Comparison of ENCODE assay signal across 13 cellular contexts in the genomic region with DNA sequence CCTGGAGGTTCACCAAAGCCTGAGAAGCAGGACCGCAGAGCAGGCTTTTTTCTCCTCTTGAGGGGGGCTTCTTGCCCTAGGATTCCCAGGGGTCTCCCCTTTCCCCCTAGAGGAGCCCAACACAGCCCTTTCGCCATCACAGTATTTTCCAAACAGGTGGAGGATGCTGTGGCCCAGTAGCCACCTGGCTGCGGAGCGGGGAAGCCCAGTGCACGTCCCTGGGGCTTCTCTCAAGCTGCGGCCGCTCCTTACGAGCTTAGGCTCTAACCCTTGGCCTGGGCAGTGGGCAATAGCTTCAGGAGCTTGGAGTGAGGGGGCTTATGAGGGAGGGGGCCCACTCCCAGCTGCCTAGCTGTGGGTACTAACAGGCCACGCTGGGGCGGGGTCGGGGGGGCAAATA. TPM values are rescaled to one million over a fixed set of nuclear protein-coding genes. Genes with fewer than 3 reads are reported as not detected.
A peak's percentile ranks its signal among the peaks of the same experiment; 100 is the strongest.
DNase-seq lines count a peak whose midpoint lies in the region; ATAC-seq and TF ChIP-seq lines count a peak whose summit lies in the region.
"Had no signal": no experiment of that assay in that cellular context is flagged by ENCODE, and none has a peak within 500 bp of the region (broad histone marks: within the 10 kb centered on the region; RNA-seq: fewer than 3 reads in every experiment).

No MANE protein-coding gene starts in this region.

- TF ChIP-seq EP300 in gastroesophageal sphincter (IDR thresholded peaks at IDR 0.05) = no peak

- WGBS in gastroesophageal sphincter (ENCODE audit: low coverage in 1 of 2), 2 donors = 67 to 100% methylated on average over 1 of the region's 11 CpGs

- peaks cover 0 to 16% (median 3%) of the 10 kb centered on the region in 11 experiments; a peak in 7 of 22 replicates for H3K27me3 ChIP-seq in BLaER1 treated with 17β-estradiol and CSF1 and Interleukin-3, amounts not matched to agents 10 nM and 100 nM
- H3K27me3 ChIP-seq in H7 (ENCODE audit: control insufficient read depth, insufficient read depth, low read length) (peaks cover 13% of the 10 kb centered on the region), gastroesophageal sphincter (no peaks in the 10 kb centered on the region), skeletal muscle tissue (ENCODE audit: control insufficient read depth in 3 of 3, insufficient read depth in 3 of 3, low read length in 3 of 3) (peaks cover 0 to 5% (median 0%) of the 10 kb centered on the region in 3 donors)

- H3K4me2 ChIP-seq in BLaER1 treated with 17β-estradiol and CSF1 and Interleukin-3, amounts not matched to agents 10 nM and 100 nM = peak overlapping the region; percentile 57 to 92 (median 70); a peak in 21 of 22 replicates

- ATAC-seq in gastroesophageal sphincter = no peak
- no peak for ATAC-seq in GM21423 (IDR thresholded peaks at IDR 0.05; ENCODE audit: unreplicated experiment)
- ATAC-seq: HCT116, PC-3 had no signal

- H3K4me1 ChIP-seq in BLaER1 treated with 17β-estradiol and CSF1 and Interleukin-3, amounts not matched to agents 10 nM and 100 nM = peaks cover 23 to 67% (median 61%) of the 10 kb centered on the region in 10 experiments
- no peaks in the 10 kb centered on the region for H3K4me1 ChIP-seq in gastroesophageal sphincter
- peaks cover 4 to 20% (median 7%) of the 10 kb centered on the region in 3 donors for H3K4me1 ChIP-seq in skeletal muscle tissue (ENCODE audit: control insufficient read depth in 3 of 3, insufficient read depth in 3 of 3, low read length in 3 of 3)

- H4K20me1 ChIP-seq in BLaER1 treated with 17β-estradiol and CSF1 and Interleukin-3, amounts not matched to agents 10 nM and 100 nM = no peaks in the 10 kb centered on the region

- H3K4me3 ChIP-seq in BLaER1 treated with 17β-estradiol and CSF1 and Interleukin-3, amounts not matched to agents 10 nM and 100 nM = no peak overlapping the region
- H3K4me3 ChIP-seq in H7 (ENCODE audit: insufficient read depth, low read depth, low read length) (no peak overlapping the region), gastroesophageal sphincter (no peak overlapping the region), skeletal muscle tissue (ENCODE audit: low read length in 3 of 3) (no peak overlapping the region)
- H3K4me3 ChIP-seq: SK-N-MC had no signal

- TF ChIP-seq CTCF in gastroesophageal sphincter (IDR thresholded peaks at IDR 0.05) = no peak

- H3K9me3 ChIP-seq in BLaER1 treated with 17β-estradiol and CSF1 and Interleukin-3, amounts not matched to agents 10 nM and 100 nM (replicated peaks in 1 of 11) = no peaks in the 10 kb centered on the region
- no peaks in the 10 kb centered on the region for H3K9me3 ChIP-seq in gastroesophageal sphincter
- H3K9me3 ChIP-seq in skeletal muscle tissue (ENCODE audit: control insufficient read depth in 3 of 3, low read length in 3 of 3) = no peaks in the 10 kb centered on the region

- no peaks in the 10 kb centered on the region for H3K36me3 ChIP-seq in BLaER1 treated with 17β-estradiol and CSF1 and Interleukin-3, amounts not matched to agents 10 nM and 100 nM
- no peaks in the 10 kb centered on the region for H3K36me3 ChIP-seq in H7 (replicated peaks; ENCODE audit: control insufficient read depth, insufficient read depth, low read length)
- H3K36me3 ChIP-seq in gastroesophageal sphincter = no peaks in the 10 kb centered on the region
- no peaks in the 10 kb centered on the region for H3K36me3 ChIP-seq in skeletal muscle tissue (ENCODE audit: control insufficient read depth in 3 of 3, insufficient read depth in 3 of 3, low read length in 3 of 3)

- no peak for TF ChIP-seq POLR2A in gastroesophageal sphincter (IDR thresholded peaks at IDR 0.05)

- DNase-seq in H7 = peak; percentile 80
- DNase-seq in stimulated activated CD4-positive, alpha-beta T cell treated with anti-CD3 and anti-CD28 coated beads, Interleukin-1b, Interleukin-23, amount 100 ng/mL, for 48 hours = no peak
- DNase-seq in cerebellum (ENCODE audit: low spot score) = no peak
- DNase-seq: NCI-H2029 treated with DMSO at 0.1 percent for 48 hours, NCI-H524 treated with DMSO at 0.1 percent for 48 hours, PC-3 had no signal

- H3K9ac ChIP-seq in BLaER1 treated with 17β-estradiol and CSF1 and Interleukin-3, amounts not matched to agents 10 nM and 100 nM = peak overlapping the region in 8 of 11 experiments; percentile 3 to 52 (median 30); a peak in 9 of 22 replicates
- H3K9ac ChIP-seq in skeletal muscle tissue (ENCODE audit: low read depth in 1 of 3, low read length in 3 of 3) = peak overlapping the region in 2 of 3 donors; percentile 6 to 40

- H3K27ac ChIP-seq in BLaER1 treated with 17β-estradiol and CSF1 and Interleukin-3, amounts not matched to agents 10 nM and 100 nM = peak overlapping the region in 6 of 11 experiments; percentile 7 to 51 (median 25); a peak in 4 of 22 replicates
- H3K27ac ChIP-seq in gastroesophageal sphincter = peak overlapping the region in 3 of 4 donors; percentile 40 to 54 (median 45)
- H3K27ac ChIP-seq in skeletal muscle tissue (ENCODE audit: low read depth, low read length) = peak overlapping the region; percentile 50
- H3K27ac ChIP-seq: SK-N-MC had no signal

RNA-seq across cellular contexts. Expression of a gene that starts 11.6 kb away (rescaled TPM):
- total RNA-seq in H7 (2014; rRNA removed; shearing (Covaris generic)) = 0.26 TPM in 1 of 2 replicates, not detected in the other
- total RNA-seq in gastroesophageal sphincter = 1 to 10 TPM; 1.9 to 9.7 (median 6.4) TPM
- total RNA-seq in skeletal muscle tissue = 11.5 TPM
- 4.4 TPM for total RNA-seq in cerebellum

RNA-seq across cellular contexts. Expression of a gene that starts 23.3 kb away (rescaled TPM):
- total RNA-seq in H7 (2014; rRNA removed; shearing (Covaris generic)) = 33.3 and 39.5 TPM in 2 replicates
- 10 to 100 TPM; 24.6 to 36.3 (median 29.9) TPM for total RNA-seq in gastroesophageal sphincter
- 20.9 TPM for total RNA-seq in skeletal muscle tissue
- total RNA-seq in cerebellum = 19.0 TPM

RNA-seq across cellular contexts. Expression of a gene that starts 35.7 kb away (rescaled TPM):
- 30.1 and 39.7 TPM in 2 replicates for total RNA-seq in H7 (2014; rRNA removed; shearing (Covaris generic))
- total RNA-seq in gastroesophageal sphincter = 1 to 10 TPM in 3 of 4 donors, under 1 TPM in 1; 0.54 to 1.8 (median 1.5) TPM
- 0.52 TPM for total RNA-seq in skeletal muscle tissue
- total RNA-seq in cerebellum = 2.1 TPM

RNA-seq across cellular contexts. Expression of a gene that starts 43.6 kb away (rescaled TPM):
- total RNA-seq in H7 (2014; rRNA removed; shearing (Covaris generic)) = 2.0 and 2.1 TPM in 2 replicates
- 1 to 10 TPM in 1 of 4 donors, not detected in 3; 7.0 TPM for total RNA-seq in gastroesophageal sphincter
- 1.0 TPM for total RNA-seq in skeletal muscle tissue
- 4.3 TPM for total RNA-seq in cerebellum
- total RNA-seq: LHCN-M2 had no signal

Comparison
In these comparisons a context has a peak if more than half of its experiments do, and no peak if none do; other contexts are left out.
1. RNA of a gene that starts 35.7 kb away (total RNA-seq): 30.1 to 39.7 TPM in H7; 2.1 TPM in cerebellum (single experiment), 0.54 to 1.8 TPM in gastroesophageal sphincter and 0.52 TPM in skeletal muscle tissue (single experiment); every median in the first group is over 10 times any median in the second.
2. Peak in every context shown above with its lines, with median percentiles within 50 percentile points of each other: H3K27ac ChIP-seq.